In genomic region chr5:135095052-135095715, GRCh38 we compare ENCODE assay signal across 2 cellular contexts.
A peak's percentile ranks its signal among the peaks of the same experiment; 100 is the strongest.
TF ChIP-seq lines count a peak whose summit lies in the region.

No MANE protein-coding gene starts in this region.

TF ChIP-seq in HepG2, 621 proteins besides CTCF, POLR2A, EP300 and RAD21:
- TF ChIP-seq ZFX (CRISPR knock-in tag; IDR thresholded peaks at IDR 0.05; ENCODE audit: low read depth) (peak; percentile 39; the same call in 1 of the 2 replicates), TFAP4 (IDR thresholded peaks at IDR 0.05; ENCODE audit: borderline replicate concordance, low read depth) (peak; percentile 53; the same call in 1 of the 2 replicates), FLYWCH1 (CRISPR knock-in tag; IDR thresholded peaks at IDR 0.05) (no peak), ZNF788 (CRISPR knock-in tag; IDR thresholded peaks at IDR 0.05; ENCODE audit: borderline replicate concordance) (no peak), DR1 (CRISPR knock-in tag; IDR thresholded peaks at IDR 0.05) (no peak), ZNF350 (CRISPR knock-in tag; IDR thresholded peaks at IDR 0.05; ENCODE audit: borderline replicate concordance, low read depth) (0 out of 2 replicates have a peak, but pooled peaks have one; percentile 27), BHLHE40 (IDR thresholded peaks at IDR 0.05; ENCODE audit: low read length) (no peak), TEAD3 (CRISPR knock-in tag; optimal IDR thresholded peaks at IDR 0.05; ENCODE audit: borderline replicate concordance) (no peak), ZNF792 (CRISPR knock-in tag; IDR thresholded peaks at IDR 0.05) (no peak), PATZ1 (CRISPR knock-in tag; IDR thresholded peaks at IDR 0.05) (peak; percentile 15; the same call in 1 of the 2 replicates), HNF4G (IDR thresholded peaks at IDR 0.05; ENCODE audit: borderline replicate concordance, low read depth, low read length) (no peak), HNF4G (CRISPR knock-in tag; IDR thresholded peaks at IDR 0.05; ENCODE audit: borderline replicate concordance, low read depth) (no peak), HDAC1 (CRISPR knock-in tag; IDR thresholded peaks at IDR 0.05) (no peak), PLSCR1 (CRISPR knock-in tag; IDR thresholded peaks at IDR 0.05; ENCODE audit: borderline replicate concordance) (no peak), ZNF224 (CRISPR knock-in tag; IDR thresholded peaks at IDR 0.05) (no peak), HMG20B (CRISPR knock-in tag; conservative IDR thresholded peaks at IDR 0.05) (no peak), HNRNPUL1 (IDR thresholded peaks at IDR 0.05; ENCODE audit: low read depth, low read length) (no peak), ZNF687 (CRISPR knock-in tag; IDR thresholded peaks at IDR 0.05) (peak; percentile 24; the same call in 1 of the 2 replicates), NFIB (CRISPR knock-in tag; IDR thresholded peaks at IDR 0.05; ENCODE audit: borderline replicate concordance) (0 out of 2 replicates have a peak, but pooled peaks have one; percentile 16)

TF ChIP-seq in H1, 55 proteins besides CTCF, POLR2A, EP300 and RAD21:
- TF ChIP-seq ZNF274 (IDR thresholded peaks at IDR 0.05; ENCODE audit: borderline replicate concordance, extremely low read depth, low read length) (no peak), SIN3A (conservative IDR thresholded peaks at IDR 0.05 in 1 of 2, IDR thresholded peaks at IDR 0.05 in 1 of 2; ENCODE audit: low read depth in 1 of 2, low read length in 2 of 2) (no peak), TCF12 (IDR thresholded peaks at IDR 0.05; ENCODE audit: low read depth, low read length) (no peak), EGR1 (IDR thresholded peaks at IDR 0.05; ENCODE audit: borderline replicate concordance, low read depth, low read length) (no peak), RFX5 (IDR thresholded peaks at IDR 0.05; ENCODE audit: borderline replicate concordance, low read depth, low read length) (no peak), SRF (IDR thresholded peaks at IDR 0.05; ENCODE audit: low read depth, low read length) (no peak), BACH1 (IDR thresholded peaks at IDR 0.05; ENCODE audit: low read length) (no peak), CREB1 (IDR thresholded peaks at IDR 0.05) (no peak), TBP (IDR thresholded peaks at IDR 0.05; ENCODE audit: low read depth, low read length) (no peak), FOSL1 (IDR thresholded peaks at IDR 0.05; ENCODE audit: insufficient read depth, low read depth, low read length) (no peak), KDM5A (IDR thresholded peaks at IDR 0.05; ENCODE audit: low read length) (no peak), RBBP5 (IDR thresholded peaks at IDR 0.05; ENCODE audit: borderline replicate concordance, low read depth, low read length) (no peak), CEBPB (IDR thresholded peaks at IDR 0.05; ENCODE audit: low read depth, low read length) (no peak), CHD2 (IDR thresholded peaks at IDR 0.05; ENCODE audit: low read length) (no peak), USF2 (IDR thresholded peaks at IDR 0.05; ENCODE audit: low read length) (no peak), TAF7 (optimal IDR thresholded peaks at IDR 0.05; ENCODE audit: borderline replicate concordance, low read depth, low read length) (no peak)
